In the genomic region with DNA sequence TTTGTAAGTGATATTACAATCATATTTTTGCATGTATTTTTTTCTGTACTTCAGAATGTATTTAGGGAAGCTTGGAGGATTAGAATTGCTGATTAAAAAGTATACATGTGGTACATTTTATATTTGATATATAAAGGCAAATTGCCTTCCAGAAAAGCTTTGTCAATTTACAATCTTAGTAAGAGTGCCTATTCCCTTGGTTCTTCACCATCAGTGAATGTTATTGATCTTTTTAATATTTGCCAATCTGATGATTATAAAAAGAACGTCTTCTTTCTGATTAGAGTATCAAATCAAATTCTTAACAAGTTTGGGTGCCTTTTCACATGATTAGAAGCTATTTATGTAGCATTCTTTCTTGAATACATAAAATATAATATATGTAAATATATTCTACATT, we compare ENCODE assay signal across 35 cellular contexts. TPM values are rescaled to one million over a fixed set of nuclear protein-coding genes. Genes with fewer than 3 reads are reported as not detected.
"Had no signal": no experiment of that assay in that cellular context is flagged by ENCODE, and none has a peak within 500 bp of the region (broad histone marks: within the 10 kb centered on the region; RNA-seq: fewer than 3 reads in every experiment).

No MANE protein-coding gene starts in this region.

- H3K27me3 ChIP-seq: adrenal gland, ascending aorta, body of pancreas, brain microvascular endothelial cell, breast epithelium, cardiac muscle cell had no signal

- H3K4me1 ChIP-seq: adrenal gland, ascending aorta, body of pancreas, breast epithelium had no signal

- FAIRE-seq: astrocyte, bronchial epithelial cell had no signal

- H3K36me3 ChIP-seq: adrenal gland, ascending aorta, brain microvascular endothelial cell, breast epithelium, cardiac muscle cell had no signal

- H3K9me3 ChIP-seq: adrenal gland, body of pancreas had no signal

- ATAC-seq: activated naive CD4-positive, alpha-beta T cell treated with anti-CD3 and anti-CD28 coated beads, Interleukin-2, amount 50 U/mL, for 72 hours; activated naive CD8-positive, alpha-beta T cell treated with anti-CD3 and anti-CD28 coated beads, Interleukin-2, amount 50 U/mL, for 24 hours; activated T-cell treated with anti-CD3 and anti-CD28 coated beads, Interleukin-2, amount 50 U/mL, for 4 hours; activated T-cell treated with anti-CD3 and anti-CD28 coated beads, Interleukin-2, amount 50 U/mL, for 72 hours; activated T-helper 17 cell treated with anti-CD3 and anti-CD28 coated beads, Interleukin-2, amount 50 U/mL, for 72 hours; body of pancreas had no signal

- H3K4me3 ChIP-seq: adrenal gland, ascending aorta, body of pancreas, breast epithelium, cardiac muscle cell had no signal

- DNase-seq: activated effector memory CD4-positive, alpha-beta T cell treated with anti-CD3 and anti-CD28 coated beads, Interleukin-2, amount 50 U/mL, for 16 hours; activated effector memory CD4-positive, alpha-beta T cell treated with Interleukin-2 at 50 U/mL for 16 hours; activated gamma-delta T cell; activated gamma-delta T cell treated with Interleukin-2 at 50 U/mL for 16 hours; activated naive CD4-positive, alpha-beta T cell; activated naive CD4-positive, alpha-beta T cell treated with anti-CD3 and anti-CD28 coated beads for 36 hours; activated naive CD4-positive, alpha-beta T cell treated with anti-CD3 and anti-CD28 coated beads, Interleukin-2, amount 10 ng/mL, durations not matched to agents 7 days and 5 days; activated naive CD4-positive, alpha-beta T cell treated with anti-CD3 and anti-CD28 coated beads, Interleukin-2, amount 50 U/mL, for 16 hours; activated naive CD4-positive, alpha-beta T cell treated with Interleukin-2 at 50 U/mL for 16 hours; activated naive CD8-positive, alpha-beta T cell treated with anti-CD3 and anti-CD28 coated beads for 36 hours; activated naive CD8-positive, alpha-beta T cell treated with anti-CD3 and anti-CD28 coated beads, Interleukin-2, amount 10 ng/mL, durations not matched to agents 7 days and 5 days; activated naive CD8-positive, alpha-beta T cell treated with anti-CD3 and anti-CD28 coated beads, Interleukin-2, amount 50 U/mL, for 24 hours; activated T-cell treated with anti-CD3 and anti-CD28 coated beads, Interleukin-2, amount 50 U/mL, for 4 hours; activated T-cell treated with anti-CD3 and anti-CD28 coated beads, Interleukin-2, amount 50 U/mL, for 48 hours; activated T-cell treated with anti-CD3 and anti-CD28 coated beads, Interleukin-2, amount 50 U/mL, for 72 hours; adrenal gland; amniotic stem cell; amygdala; anterior cingulate cortex; aorta; body of pancreas; brain microvascular endothelial cell; caudate nucleus; central memory CD4-positive, alpha-beta T cell; cerebellar nuclear complex had no signal

- H3K27ac ChIP-seq: adrenal gland, ascending aorta, body of pancreas, brain microvascular endothelial cell, breast epithelium, cardiac muscle cell had no signal

RNA-seq across cellular contexts. Expression of gene WDR49, which starts 9.1 kb away (rescaled TPM):
- total RNA-seq: activated naive CD4-positive, alpha-beta T cell treated with anti-CD3 and anti-CD28 coated beads for 36 hours; activated T-helper 1 cell treated with anti-CD3 and anti-CD28 coated beads, Interleukin-12 subunit alpha, Interleukin-12 subunit beta, Interleukin-2, Interleukin-4 antibody, amounts not matched to agents 30 ng/mL and 10 ng/mL and 1 ng/mL, durations not matched to agents 14 hours and 24 hours and 36 hours; activated T-helper 2 cell treated with anti-CD3 and anti-CD28 coated beads, Interferon-gamma antibody, Interleukin-2, Interleukin-4, amounts not matched to agents 10 μg/mL and 5 μg/mL and 100 μg/mL, durations not matched to agents 14 hours and 24 hours and 36 hours; ascending aorta; chondrocyte had no signal
- polyA plus RNA-seq: cardiac muscle cell had no signal
